In the genomic region with DNA sequence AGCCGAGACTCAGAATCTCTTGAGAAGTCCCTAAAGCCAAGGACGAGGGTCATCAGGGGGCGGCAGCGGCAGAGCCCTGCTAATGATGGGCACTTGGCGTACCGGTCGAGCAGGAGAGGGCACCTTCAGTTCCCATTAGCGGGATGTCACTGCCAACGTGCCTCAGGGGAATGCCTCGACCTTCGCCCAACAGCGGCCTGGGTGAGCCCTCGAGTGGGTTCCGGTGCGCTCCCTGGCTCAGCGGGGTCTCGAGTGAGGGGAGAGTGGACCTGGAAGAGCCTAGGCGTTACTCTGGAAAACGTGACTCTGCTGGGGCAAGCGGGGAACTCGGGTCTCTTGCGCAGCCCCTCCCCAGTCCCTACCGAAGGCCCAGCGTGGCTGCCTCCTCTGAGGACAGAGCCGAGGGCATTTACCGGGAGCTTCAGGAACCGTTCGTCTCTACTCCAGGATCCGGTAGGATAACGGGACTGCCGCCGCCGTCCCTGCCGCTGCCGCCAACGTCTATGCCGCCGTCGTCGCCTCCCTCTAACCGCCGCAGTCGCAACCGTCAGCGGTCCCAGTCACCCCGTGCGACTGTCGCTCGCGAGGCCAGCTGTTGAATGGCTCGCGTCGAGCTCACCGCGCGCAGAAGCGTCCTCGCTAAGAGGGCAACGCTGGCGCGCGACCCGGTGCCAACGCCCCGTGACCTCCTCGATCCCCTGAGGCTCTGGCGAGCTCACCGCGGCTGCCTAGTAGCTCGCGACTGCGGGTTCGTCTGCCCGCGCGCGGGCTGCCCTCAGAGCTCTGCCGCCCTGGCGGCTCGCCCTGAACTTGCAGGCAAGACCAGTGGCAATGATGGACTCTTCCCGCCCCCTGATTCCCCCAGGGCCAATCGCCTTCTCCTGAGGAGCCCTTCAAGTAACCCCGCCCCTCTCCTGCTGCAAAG, we compare ENCODE assay signal across 8 cellular contexts. TPM values are rescaled to one million over a fixed set of nuclear protein-coding genes. Genes with fewer than 3 reads are reported as not detected.
DNase-seq lines count a peak whose midpoint lies in the region; TF ChIP-seq lines count a peak whose summit lies in the region.

No MANE protein-coding gene starts in this region.

- no peak for TF ChIP-seq POLR2A in stomach (IDR thresholded peaks at IDR 0.05)

- in situ Hi-C loops in GM13976 (cut with MboI; ENCODE audit: low sequenced_read_pairs, unreplicated experiment) = no loop called here

- H3K4me1 ChIP-seq in stomach = peaks cover 0 to 11% (median 5%) of the 10 kb centered on the region in 4 donors

- H3K27me3 ChIP-seq in stomach = peaks cover 5 to 20% (median 18%) of the 10 kb centered on the region in 3 donors

- H3K27ac ChIP-seq in coronary artery (no peak overlapping the region), stomach (no peak overlapping the region)

- TF ChIP-seq CTCF in GM13976 (IDR thresholded peaks at IDR 0.05; ENCODE audit: borderline replicate concordance, control extremely low read depth, extremely low read depth, insufficient read depth, missing control alignments) = no peak
- TF ChIP-seq CTCF in coronary artery (IDR thresholded peaks at IDR 0.05) = no peak
- TF ChIP-seq CTCF in stomach (IDR thresholded peaks at IDR 0.05) = no peak

- peaks cover 0 to 11% (median 3%) of the 10 kb centered on the region in 4 donors for H3K9me3 ChIP-seq in stomach

- H3K36me3 ChIP-seq in stomach = no peaks in the 10 kb centered on the region

- H3K4me3 Mint-ChIP-seq in activated CD4-positive, alpha-beta T cell treated with anti-CD3 and anti-CD28 coated beads, Interleukin-2, amount 10 ng/mL, durations not matched to agents 24 days and 14 days = peak overlapping the region; percentile 71

- DNase-seq in GM13976 (ENCODE audit: low spot score) = peak; percentile 47
- DNase-seq in activated CD4-positive, alpha-beta T cell treated with anti-CD3 and anti-CD28 coated beads, Interleukin-2, amount 10 ng/mL, durations not matched to agents 24 days and 14 days = peak; percentile 82
- no peak for DNase-seq in coronary artery (ENCODE audit: low spot score)
- DNase-seq in medulla oblongata (ENCODE audit: extremely low spot score) = peak; percentile 2
- peak; percentile 28 for DNase-seq in stomach
- DNase-seq in amniotic stem cell (lab: John Stamatoyannopoulos, UW) = no peak
- no peak for DNase-seq in OCI-M1 (lab: John Stamatoyannopoulos, UW)
- no peak for DNase-seq in NK-92 (lab: John Stamatoyannopoulos, UW; ENCODE audit: unreplicated experiment)

- H3K4me3 ChIP-seq in coronary artery (peak overlapping the region; percentile 47), stomach (peak overlapping the region; percentile 4 to 24 (median 14))

- H3K9me3 Mint-ChIP-seq in activated CD4-positive, alpha-beta T cell treated with anti-CD3 and anti-CD28 coated beads, Interleukin-2, amount 10 ng/mL, durations not matched to agents 24 days and 14 days = no peaks in the 10 kb centered on the region

- peaks cover 33% of the 10 kb centered on the region for H3K27me3 Mint-ChIP-seq in activated CD4-positive, alpha-beta T cell treated with anti-CD3 and anti-CD28 coated beads, Interleukin-2, amount 10 ng/mL, durations not matched to agents 24 days and 14 days

- WGBS in stomach, 5 donors = 27 to 55% (median 36%) methylated on average over 69 to 83 of the region's 83 CpGs; no CpG with 5 or more reads in 1 of the 5 donors

- H3K36me3 Mint-ChIP-seq in activated CD4-positive, alpha-beta T cell treated with anti-CD3 and anti-CD28 coated beads, Interleukin-2, amount 10 ng/mL, durations not matched to agents 24 days and 14 days (ENCODE audit: low read depth) = no peaks in the 10 kb centered on the region

- intact Hi-C loops in activated CD4-positive, alpha-beta T cell treated with anti-CD3 and anti-CD28 coated beads, Interleukin-2, amount 10 ng/mL, durations not matched to agents 24 days and 14 days (cut with micrococcal nuclease) = no loop called here
- intact Hi-C loops in stomach (cut with DNase I; ENCODE audit: low total_unique reads) = no loop called here

- no peak for TF ChIP-seq EP300 in stomach (IDR thresholded peaks at IDR 0.05)

- H3K4me1 Mint-ChIP-seq in activated CD4-positive, alpha-beta T cell treated with anti-CD3 and anti-CD28 coated beads, Interleukin-2, amount 10 ng/mL, durations not matched to agents 24 days and 14 days = peaks cover 5% of the 10 kb centered on the region

- no peak overlapping the region for H3K27ac Mint-ChIP-seq in activated CD4-positive, alpha-beta T cell treated with anti-CD3 and anti-CD28 coated beads, Interleukin-2, amount 10 ng/mL, durations not matched to agents 24 days and 14 days

RNA-seq across cellular contexts. Expression of a gene that starts 37.1 kb away (rescaled TPM):
- total RNA-seq in activated CD4-positive, alpha-beta T cell treated with anti-CD3 and anti-CD28 coated beads, Interleukin-2, amount 10 ng/mL, durations not matched to agents 24 days and 14 days = 45.5 TPM in 2 replicates
- total RNA-seq in stomach = 100 to 1,000 TPM in 1 of 5 donors, 10 to 100 TPM in 3, 1 to 10 TPM in 1; 9.8 to 198 (median 52.7) TPM
- 10 to 100 TPM; 33.9 to 52.7 (median 35.4) TPM for polyA plus RNA-seq in stomach

Comparison
In these comparisons a context has a peak if more than half of its experiments do, and no peak if none do; other contexts are left out.
1. DNase-seq: peak in GM13976 (single experiment), activated CD4-positive, alpha-beta T cell treated with anti-CD3 and anti-CD28 coated beads, Interleukin-2, amount 10 ng/mL, durations not matched to agents 24 days and 14 days (single experiment), medulla oblongata (single experiment) and stomach (single experiment); none in coronary artery (single experiment), amniotic stem cell (single experiment), OCI-M1 (single experiment) and NK-92 (single experiment).